9 cellular contexts compared by ENCODE assay signal in genomic region chr11:86688398-86689179, GRCh38. TPM values are rescaled to one million over a fixed set of nuclear protein-coding genes. Genes with fewer than 3 reads are reported as not detected.
DNase-seq lines count a peak whose midpoint lies in the region; ATAC-seq, FAIRE-seq and TF ChIP-seq lines count a peak whose summit lies in the region.
"Had no signal": no experiment of that assay in that cellular context is flagged by ENCODE, and none has a peak within 500 bp of the region (broad histone marks: within the 10 kb centered on the region; RNA-seq: fewer than 3 reads in every experiment).

No MANE protein-coding gene starts in this region.

- SMC1A ChIA-PET in GM12878 (lab: Charles Lee; ENCODE audit: uncharacterized antibody, unreplicated experiment): interaction anchor here (1.8 kb wide), 1 partner anchor 95 kb away, joined by 4 read pairs; no protein-coding TSS in a partner anchor

- H3K27ac Mint-ChIP-seq in activated naive CD4-positive, alpha-beta T cell treated with anti-CD3 and anti-CD28 coated beads for 36 hours: peak overlapping the region; percentile 90

- H3K4me2 ChIP-seq in GM12878 (ENCODE audit: control insufficient read depth, insufficient read depth): no peak overlapping the region

- no peaks in the 10 kb centered on the region for H3K4me1 ChIP-seq in GM12878 (ENCODE audit: control insufficient read depth, insufficient read depth, low read length)
- H3K4me1 ChIP-seq in sigmoid colon: peaks cover 0 to 41% (median 26%) of the 10 kb centered on the region in 4 donors
- H3K4me1 ChIP-seq in prostate gland (replicated peaks): no peaks in the 10 kb centered on the region

- no peaks in the 10 kb centered on the region for H4K20me1 ChIP-seq in GM12878 (ENCODE audit: control insufficient read depth, insufficient read depth)

- WGBS in GM12878 (ENCODE audit: insufficient coverage, insufficient replicate concordance, low lambda C conversion rate, missing lambda C conversion rate): 1% methylated on average over 4 of the region's 4 CpGs
- WGBS in sigmoid colon, 2 donors: 79 to 88% methylated on average over 4 of the region's 4 CpGs
- WGBS in prostate gland: 82% methylated on average over 4 of the region's 4 CpGs

- H3K9me3 ChIP-seq in GM12878 (replicated peaks; ENCODE audit: control insufficient read depth, insufficient read depth, low read length) (no peaks in the 10 kb centered on the region), sigmoid colon (no peaks in the 10 kb centered on the region), prostate gland (no peaks in the 10 kb centered on the region)

- H3K4me3 ChIP-seq in GM12878: no peak overlapping the region
- H3K4me3 ChIP-seq in sigmoid colon: no peak overlapping the region
- no peak overlapping the region for H3K4me3 ChIP-seq in prostate gland
- H3K4me3 ChIP-seq: skin epidermis had no signal

- H3K36me3 ChIP-seq in GM12878 (ENCODE audit: control insufficient read depth in 2 of 2, insufficient read depth in 2 of 2, low read length in 1 of 2) (no peaks in the 10 kb centered on the region), sigmoid colon (no peaks in the 10 kb centered on the region), prostate gland (no peaks in the 10 kb centered on the region)

- POLR2A ChIA-PET in GM12878 (lab: Charles Lee): no interaction called here

- TF ChIP-seq POLR2A in GM12878 (IDR thresholded peaks at IDR 0.05; ENCODE audit: low read depth, low read length) (no peak), sigmoid colon (IDR thresholded peaks at IDR 0.05) (no peak), prostate gland (IDR thresholded peaks at IDR 0.05) (no peak)

- peak; percentile 76 for ATAC-seq in HG03575 (IDR thresholded peaks at IDR 0.05; ENCODE audit: extremely low read depth, insufficient number of reproducible peaks, low FRiP score, unreplicated experiment)
- ATAC-seq in GM12878: peak; percentile 94
- no peak for ATAC-seq in GM21528 (IDR thresholded peaks at IDR 0.05; ENCODE audit: low FRiP score, unreplicated experiment)

- H2AFZ ChIP-seq in GM12878 (ENCODE audit: control insufficient read depth, low read depth, low read length): 0 out of 2 replicates have a peak overlapping the region, but pooled peaks have one; percentile 15

- no peak for TF ChIP-seq CTCF in GM12878 (IDR thresholded peaks at IDR 0.05 in 2 of 3, conservative IDR thresholded peaks at IDR 0.05 in 1 of 3; ENCODE audit: control insufficient read depth in 2 of 3, extremely low read depth in 1 of 3, insufficient read depth in 1 of 3, low read depth in 3 of 3, low read length in 3 of 3)
- no peak for TF ChIP-seq CTCF in sigmoid colon (IDR thresholded peaks at IDR 0.05)
- TF ChIP-seq CTCF in prostate gland (IDR thresholded peaks at IDR 0.05): no peak

- FAIRE-seq in GM12878 (lab: Jason Lieb, UNC): peak; percentile 7

- H3K27me3 ChIP-seq in GM12878 (replicated peaks in 1 of 2; ENCODE audit: control insufficient read depth in 2 of 2, insufficient read depth in 2 of 2, low read length in 1 of 2): no peaks in the 10 kb centered on the region
- no peaks in the 10 kb centered on the region for H3K27me3 ChIP-seq in sigmoid colon
- no peaks in the 10 kb centered on the region for H3K27me3 ChIP-seq in prostate gland (replicated peaks; ENCODE audit: insufficient read depth)

- no peak overlapping the region for H3K9ac ChIP-seq in GM12878 (ENCODE audit: control insufficient read depth, insufficient read depth, low read length)

- H3K27ac ChIP-seq in GM12878 (ENCODE audit: control insufficient read depth, insufficient read depth): peak overlapping the region; percentile 33
- H3K27ac ChIP-seq in sigmoid colon: peak overlapping the region in 3 of 4 donors; percentile 39 to 76 (median 66)
- no peak overlapping the region for H3K27ac ChIP-seq in prostate gland

- no peaks in the 10 kb centered on the region for H3K79me2 ChIP-seq in GM12878 (ENCODE audit: control insufficient read depth, insufficient read depth, low read length)

- H3K4me1 Mint-ChIP-seq in activated naive CD4-positive, alpha-beta T cell treated with anti-CD3 and anti-CD28 coated beads for 36 hours (ENCODE audit: low read depth): peaks cover 27% of the 10 kb centered on the region

- peaks cover 2% of the 10 kb centered on the region for H3K27me3 Mint-ChIP-seq in activated naive CD4-positive, alpha-beta T cell treated with anti-CD3 and anti-CD28 coated beads for 36 hours (ENCODE audit: low read depth)

- intact Hi-C loops in activated naive CD4-positive, alpha-beta T cell treated with anti-CD3 and anti-CD28 coated beads for 36 hours (cut with micrococcal nuclease): loop anchor here (1.0 to 10.0 kb wide), 6 partner anchors 16 to 741 kb away; partner anchors contain the start of genes ME3 and TMEM135
- intact Hi-C loops in GM12878 (cut with micrococcal nuclease; ENCODE audit: unreplicated experiment): no loop called here
- intact Hi-C loops in sigmoid colon (cut with DNase I): no loop called here
- intact Hi-C loops in prostate gland (cut with DNase I): no loop called here

- TF ChIP-seq EP300 in GM12878 (IDR thresholded peaks at IDR 0.05; ENCODE audit: borderline replicate concordance in 1 of 2, control insufficient read depth in 1 of 2, low read depth in 2 of 2, low read length in 2 of 2) (no peak), sigmoid colon (IDR thresholded peaks at IDR 0.05) (peak in 1 of 4 donors; percentile 14)

- in situ Hi-C loops in GM12878 (cut with MboI): no loop called here

- CTCF ChIA-PET in activated naive CD4-positive, alpha-beta T cell treated with anti-CD3 and anti-CD28 coated beads for 36 hours (lab: Charles Lee): interaction anchor here (1.0 to 1.6 kb wide), 3 partner anchors 39 to 96 kb away, joined by 3 to 5 read pairs (median 4); no protein-coding TSS in a partner anchor
- CTCF ChIA-PET in GM12878 (lab: Yijun Ruan, JAX): interaction anchor here (1.4 to 2.1 kb wide), 2 partner anchors 11 to 80 kb away, joined by 5 to 8 read pairs; no protein-coding TSS in a partner anchor

- TF ChIP-seq RAD21 in GM12878 (IDR thresholded peaks at IDR 0.05; ENCODE audit: insufficient read depth, low read depth, low read length): no peak

- H3K9me3 Mint-ChIP-seq in activated naive CD4-positive, alpha-beta T cell treated with anti-CD3 and anti-CD28 coated beads for 36 hours: no peaks in the 10 kb centered on the region

- peak; percentile 70 for DNase-seq in activated naive CD4-positive, alpha-beta T cell treated with anti-CD3 and anti-CD28 coated beads for 36 hours
- DNase-seq in activated naive CD4-positive, alpha-beta T cell treated with anti-CD3 and anti-CD28 coated beads, Interleukin-2, amount 50 U/mL, for 16 hours: no peak
- peak; percentile 24 for DNase-seq in GM12878 (ENCODE audit: low read depth, low spot score)
- DNase-seq in sigmoid colon: no peak
- DNase-seq in NCI-H774 (lab: John Stamatoyannopoulos, UW): no peak
- no peak for DNase-seq in prostate gland (ENCODE audit: low spot score)

- H3K36me3 Mint-ChIP-seq in activated naive CD4-positive, alpha-beta T cell treated with anti-CD3 and anti-CD28 coated beads for 36 hours (ENCODE audit: low read depth): no peaks in the 10 kb centered on the region

- RAD21 ChIA-PET in GM12878 (lab: Charles Lee; ENCODE audit: unreplicated experiment): interaction anchor here (1.2 to 1.3 kb wide), 2 partner anchors 10 to 202 kb away, joined by 3 to 5 read pairs; no protein-coding TSS in a partner anchor

- no TSS peak for BruUV-seq in GM12878 (replicated peaks; lab: Mats Ljungman, UMichigan)

- no peak overlapping the region for H3K4me3 Mint-ChIP-seq in activated naive CD4-positive, alpha-beta T cell treated with anti-CD3 and anti-CD28 coated beads for 36 hours

TF ChIP-seq in GM12878, 131 proteins besides CTCF, POLR2A, EP300 and RAD21 (continues in another document):
- TF ChIP-seq TCF7 (IDR thresholded peaks at IDR 0.05; ENCODE audit: borderline replicate concordance): no peak
- TF ChIP-seq KAT2A (conservative IDR thresholded peaks at IDR 0.05; ENCODE audit: control insufficient read depth, low read depth, low read length): no peak
- TF ChIP-seq NRF1 (conservative IDR thresholded peaks at IDR 0.05; ENCODE audit: low read depth, low read length): no peak
- TF ChIP-seq ZNF207 (IDR thresholded peaks at IDR 0.05; ENCODE audit: borderline replicate concordance): no peak
- no peak for TF ChIP-seq PAX8 (IDR thresholded peaks at IDR 0.05)
- TF ChIP-seq ELK1 (IDR thresholded peaks at IDR 0.05; ENCODE audit: low read depth, low read length): no peak
- TF ChIP-seq ZNF384 (IDR thresholded peaks at IDR 0.05; ENCODE audit: borderline replicate concordance, low read depth, low read length): no peak
- TF ChIP-seq CEBPB (IDR thresholded peaks at IDR 0.05; ENCODE audit: borderline replicate concordance in 1 of 2, low read depth in 2 of 2, low read length in 2 of 2): no peak

RNA-seq across cellular contexts. Expression of gene ME3, which starts 16.2 kb away (rescaled TPM):
- total RNA-seq in activated naive CD4-positive, alpha-beta T cell treated with anti-CD3 and anti-CD28 coated beads for 36 hours: 1 to 10 TPM; 6.0 to 6.7 TPM
- total RNA-seq in GM12878 (2013; cell fraction: nucleolus; rRNA removed): not detected in 2 replicates
- total RNA-seq in GM12878 (2014; rRNA removed) (0.22 and 0.40 TPM in 2 replicates), GM12878 (2014; rRNA removed; fragmentation: Illumina TruSeq; extraction: Trizol) (0.18 TPM in 1 of 2 replicates, not detected in the other), GM12878 (2021) (0.08 and 0.21 TPM in 2 replicates), sigmoid colon (10 to 100 TPM; 25.5 to 53.2 (median 37.0) TPM), prostate gland (100 to 1,000 TPM in 1 of 2 donors, 10 to 100 TPM in 1; 31.4 to 107 TPM)
- polyA plus RNA-seq in GM12878 (2011; ENCODE audit: low read depth): not detected
- polyA plus RNA-seq in GM12878 (2011; rRNA removed) (0.33 TPM in 2 replicates), GM12878 (2014; fragmentation: Illumina TruSeq; extraction: Trizol) (0.28 TPM in 1 of 2 replicates, not detected in the other), GM12878 (2014; fragmentation: Nextera tagmentation; extraction: Ambion mirVana) (under 1 TPM; 0.11 to 0.16 TPM), GM12878 (2014; rRNA removed) (0.06 TPM in 2 replicates), GM12878 (2016; fragmentation: Nextera tagmentation; extraction: Ambion mirVana) (not detected), sigmoid colon (10 to 100 TPM in 2 of 3 donors, 1 to 10 TPM in 1; 7.8 to 13.6 (median 10.9) TPM)
- 0.19 and 0.35 TPM in 2 replicates for polyA plus RNA-seq in GM12878 (2011; cell fraction: cytosol; rRNA removed)
- polyA plus RNA-seq in GM12878 (2011; cell fraction: nucleus; rRNA removed): 1.3 and 2.3 TPM in 2 replicates
- 0.17 and 0.31 TPM in 2 replicates for polyA plus RNA-seq in GM12878 (2012)
- 0.82 and 1.1 TPM in 2 replicates for polyA minus RNA-seq in GM12878 (2011; rRNA and poly(A)+ RNA removed)
- not detected in 2 replicates for polyA minus RNA-seq in GM12878 (2011; cell fraction: cytosol; rRNA and poly(A)+ RNA removed)
- polyA minus RNA-seq in GM12878 (2011; cell fraction: nucleus; rRNA and poly(A)+ RNA removed): 0.48 and 1.9 TPM in 2 replicates

Comparison
In these comparisons a context has a peak if more than half of its experiments do, and no peak if none do; other contexts are left out.
1. DNase-seq: peak in activated naive CD4-positive, alpha-beta T cell treated with anti-CD3 and anti-CD28 coated beads for 36 hours (single experiment) and GM12878 (single experiment); none in activated naive CD4-positive, alpha-beta T cell treated with anti-CD3 and anti-CD28 coated beads, Interleukin-2, amount 50 U/mL, for 16 hours (single experiment), sigmoid colon (single experiment), NCI-H774 (single experiment) and prostate gland (single experiment).
2. H3K27ac ChIP-seq: peak in GM12878 (single experiment) and sigmoid colon (3 of 4); none in prostate gland (0 of 2).
3. RNA of gene ME3, which starts 16.2 kb away (total RNA-seq): 31.4 to 107 TPM in prostate gland, 25.5 to 53.2 TPM in sigmoid colon and 6.0 to 6.7 TPM in activated naive CD4-positive, alpha-beta T cell treated with anti-CD3 and anti-CD28 coated beads for 36 hours; 0.08 to 0.40 TPM in GM12878; every median in the first group is over 4 times any median in the second.